2 cellular contexts compared by ENCODE assay signal in genomic region chr12:117054279-117054678, GRCh38.
TF ChIP-seq lines count a peak whose summit lies in the region.

No MANE protein-coding gene starts in this region.

TF ChIP-seq in WTC11, 78 proteins besides CTCF, POLR2A, EP300 and RAD21:
- 0 out of 2 replicates have a peak, but pooled peaks have one; percentile 60 for TF ChIP-seq GTF2I (CRISPR knock-in tag; conservative IDR thresholded peaks at IDR 0.05)
- TF ChIP-seq NR3C1 (CRISPR knock-in tag; conservative IDR thresholded peaks at IDR 0.05; ENCODE audit: low read depth): no peak

TF ChIP-seq in GM23338, 12 proteins besides CTCF, POLR2A, EP300 and RAD21:
- TF ChIP-seq, protein P1, sequence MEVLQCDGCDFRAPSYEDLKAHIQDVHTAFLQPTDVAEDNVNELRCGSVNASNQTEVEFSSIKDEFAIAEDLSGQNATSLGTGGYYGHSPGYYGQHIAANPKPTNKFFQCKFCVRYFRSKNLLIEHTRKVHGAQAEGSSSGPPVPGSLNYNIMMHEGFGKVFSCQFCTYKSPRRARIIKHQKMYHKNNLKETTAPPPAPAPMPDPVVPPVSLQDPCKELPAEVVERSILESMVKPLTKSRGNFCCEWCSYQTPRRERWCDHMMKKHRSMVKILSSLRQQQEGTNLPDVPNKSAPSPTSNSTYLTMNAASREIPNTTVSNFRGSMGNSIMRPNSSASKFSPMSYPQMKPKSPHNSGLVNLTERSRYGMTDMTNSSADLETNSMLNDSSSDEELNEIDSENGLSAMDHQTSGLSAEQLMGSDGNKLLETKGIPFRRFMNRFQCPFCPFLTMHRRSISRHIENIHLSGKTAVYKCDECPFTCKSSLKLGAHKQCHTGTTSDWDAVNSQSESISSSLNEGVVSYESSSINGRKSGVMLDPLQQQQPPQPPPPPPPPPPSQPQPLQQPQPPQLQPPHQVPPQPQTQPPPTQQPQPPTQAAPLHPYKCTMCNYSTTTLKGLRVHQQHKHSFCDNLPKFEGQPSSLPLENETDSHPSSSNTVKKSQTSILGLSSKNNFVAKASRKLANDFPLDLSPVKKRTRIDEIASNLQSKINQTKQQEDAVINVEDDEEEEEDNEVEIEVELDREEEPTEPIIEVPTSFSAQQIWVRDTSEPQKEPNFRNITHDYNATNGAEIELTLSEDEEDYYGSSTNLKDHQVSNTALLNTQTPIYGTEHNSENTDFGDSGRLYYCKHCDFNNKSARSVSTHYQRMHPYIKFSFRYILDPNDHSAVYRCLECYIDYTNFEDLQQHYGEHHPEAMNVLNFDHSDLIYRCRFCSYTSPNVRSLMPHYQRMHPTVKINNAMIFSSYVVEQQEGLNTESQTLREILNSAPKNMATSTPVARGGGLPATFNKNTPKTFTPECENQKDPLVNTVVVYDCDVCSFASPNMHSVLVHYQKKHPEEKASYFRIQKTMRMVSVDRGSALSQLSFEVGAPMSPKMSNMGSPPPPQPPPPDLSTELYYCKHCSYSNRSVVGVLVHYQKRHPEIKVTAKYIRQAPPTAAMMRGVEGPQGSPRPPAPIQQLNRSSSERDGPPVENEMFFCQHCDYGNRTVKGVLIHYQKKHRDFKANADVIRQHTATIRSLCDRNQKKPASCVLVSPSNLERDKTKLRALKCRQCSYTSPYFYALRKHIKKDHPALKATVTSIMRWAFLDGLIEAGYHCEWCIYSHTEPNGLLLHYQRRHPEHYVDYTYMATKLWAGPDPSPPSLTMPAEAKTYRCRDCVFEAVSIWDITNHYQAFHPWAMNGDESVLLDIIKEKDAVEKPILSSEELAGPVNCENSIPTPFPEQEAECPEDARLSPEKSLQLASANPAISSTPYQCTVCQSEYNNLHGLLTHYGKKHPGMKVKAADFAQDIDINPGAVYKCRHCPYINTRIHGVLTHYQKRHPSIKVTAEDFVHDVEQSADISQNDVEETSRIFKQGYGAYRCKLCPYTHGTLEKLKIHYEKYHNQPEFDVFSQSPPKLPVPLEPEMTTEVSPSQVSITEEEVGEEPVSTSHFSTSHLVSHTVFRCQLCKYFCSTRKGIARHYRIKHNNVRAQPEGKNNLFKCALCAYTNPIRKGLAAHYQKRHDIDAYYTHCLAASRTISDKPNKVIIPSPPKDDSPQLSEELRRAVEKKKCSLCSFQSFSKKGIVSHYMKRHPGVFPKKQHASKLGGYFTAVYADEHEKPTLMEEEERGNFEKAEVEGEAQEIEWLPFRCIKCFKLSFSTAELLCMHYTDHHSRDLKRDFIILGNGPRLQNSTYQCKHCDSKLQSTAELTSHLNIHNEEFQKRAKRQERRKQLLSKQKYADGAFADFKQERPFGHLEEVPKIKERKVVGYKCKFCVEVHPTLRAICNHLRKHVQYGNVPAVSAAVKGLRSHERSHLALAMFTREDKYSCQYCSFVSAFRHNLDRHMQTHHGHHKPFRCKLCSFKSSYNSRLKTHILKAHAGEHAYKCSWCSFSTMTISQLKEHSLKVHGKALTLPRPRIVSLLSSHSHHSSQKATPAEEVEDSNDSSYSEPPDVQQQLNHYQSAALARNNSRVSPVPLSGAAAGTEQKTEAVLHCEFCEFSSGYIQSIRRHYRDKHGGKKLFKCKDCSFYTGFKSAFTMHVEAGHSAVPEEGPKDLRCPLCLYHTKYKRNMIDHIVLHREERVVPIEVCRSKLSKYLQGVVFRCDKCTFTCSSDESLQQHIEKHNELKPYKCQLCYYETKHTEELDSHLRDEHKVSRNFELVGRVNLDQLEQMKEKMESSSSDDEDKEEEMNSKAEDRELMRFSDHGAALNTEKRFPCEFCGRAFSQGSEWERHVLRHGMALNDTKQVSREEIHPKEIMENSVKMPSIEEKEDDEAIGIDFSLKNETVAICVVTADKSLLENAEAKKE (CRISPR knock-in tag; IDR thresholded peaks at IDR 0.05): no peak
- TF ChIP-seq CREB1 (CRISPR knock-in tag; IDR thresholded peaks at IDR 0.05; ENCODE audit: low read depth) (no peak), POLR2AphosphoS5 (IDR thresholded peaks at IDR 0.05; ENCODE audit: low read depth) (no peak), STAT1 (IDR thresholded peaks at IDR 0.05; ENCODE audit: unreplicated experiment) (no peak)
TF ChIP-seq in GM23338: peak in this region for 0.
